1 cellular context compared by ENCODE assay signal in the genomic region with DNA sequence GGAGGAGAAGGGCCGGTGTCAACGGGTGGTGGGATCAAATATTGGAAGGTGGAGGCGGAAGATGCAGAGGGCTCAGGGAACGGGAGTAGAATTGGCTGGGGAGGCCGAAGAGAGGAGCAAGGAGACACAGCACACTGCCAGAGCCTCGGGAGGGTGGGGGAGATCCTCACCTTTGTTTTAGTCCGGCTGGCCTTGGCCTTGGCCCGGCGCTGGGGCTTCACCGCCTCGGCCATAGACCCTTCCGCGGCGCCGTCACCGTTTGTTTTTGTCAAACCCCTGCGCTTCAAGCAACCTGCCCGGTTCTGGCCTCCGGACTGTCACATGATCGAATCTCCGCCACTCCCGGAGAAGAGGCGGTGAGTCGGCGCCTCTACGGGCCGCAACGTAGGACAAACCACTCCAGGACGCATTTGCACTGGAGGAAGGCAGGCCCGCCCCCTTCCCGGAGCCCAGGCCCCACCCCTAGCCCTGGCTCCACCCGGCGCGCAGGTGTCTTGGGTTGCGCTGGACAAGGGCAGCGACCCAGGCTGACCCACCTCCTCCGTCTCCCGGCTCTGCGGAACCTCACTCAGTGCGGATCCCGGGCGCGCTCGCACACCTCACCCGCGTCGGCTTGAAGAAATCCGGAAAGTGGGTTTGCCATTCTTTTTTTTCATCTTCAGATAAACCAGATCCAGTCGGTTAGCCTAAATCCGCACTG.
TF ChIP-seq lines count a peak whose summit lies in the region.

Gene EPG5 (minus strand): TSS at position 323 of the 700 bp plus-strand sequence. CDS start 90 bp downstream, at position 233.

TF ChIP-seq in HepG2, 621 proteins besides CTCF, POLR2A, EP300 and RAD21 (continued from another document and continues in another):
- TF ChIP-seq MXD3 (CRISPR knock-in tag; IDR thresholded peaks at IDR 0.05), result no peak
- no peak; the same call in 1 of the 2 replicates for TF ChIP-seq KDM3A (CRISPR knock-in tag; IDR thresholded peaks at IDR 0.05; ENCODE audit: low read depth)
- no peak for TF ChIP-seq DMTF1 (CRISPR knock-in tag; IDR thresholded peaks at IDR 0.05)
- TF ChIP-seq ZNF17 (CRISPR knock-in tag; IDR thresholded peaks at IDR 0.05), result no peak
- peak; percentile 84 for TF ChIP-seq GABPB1 (CRISPR knock-in tag; IDR thresholded peaks at IDR 0.05)
- TF ChIP-seq NFKBIZ (CRISPR knock-in tag; IDR thresholded peaks at IDR 0.05), result no peak
- TF ChIP-seq ATF1 (CRISPR knock-in tag; IDR thresholded peaks at IDR 0.05), result no peak
- no peak for TF ChIP-seq ZNF180 (CRISPR knock-in tag; IDR thresholded peaks at IDR 0.05; ENCODE audit: borderline replicate concordance, low read depth)
- TF ChIP-seq, protein P1, sequence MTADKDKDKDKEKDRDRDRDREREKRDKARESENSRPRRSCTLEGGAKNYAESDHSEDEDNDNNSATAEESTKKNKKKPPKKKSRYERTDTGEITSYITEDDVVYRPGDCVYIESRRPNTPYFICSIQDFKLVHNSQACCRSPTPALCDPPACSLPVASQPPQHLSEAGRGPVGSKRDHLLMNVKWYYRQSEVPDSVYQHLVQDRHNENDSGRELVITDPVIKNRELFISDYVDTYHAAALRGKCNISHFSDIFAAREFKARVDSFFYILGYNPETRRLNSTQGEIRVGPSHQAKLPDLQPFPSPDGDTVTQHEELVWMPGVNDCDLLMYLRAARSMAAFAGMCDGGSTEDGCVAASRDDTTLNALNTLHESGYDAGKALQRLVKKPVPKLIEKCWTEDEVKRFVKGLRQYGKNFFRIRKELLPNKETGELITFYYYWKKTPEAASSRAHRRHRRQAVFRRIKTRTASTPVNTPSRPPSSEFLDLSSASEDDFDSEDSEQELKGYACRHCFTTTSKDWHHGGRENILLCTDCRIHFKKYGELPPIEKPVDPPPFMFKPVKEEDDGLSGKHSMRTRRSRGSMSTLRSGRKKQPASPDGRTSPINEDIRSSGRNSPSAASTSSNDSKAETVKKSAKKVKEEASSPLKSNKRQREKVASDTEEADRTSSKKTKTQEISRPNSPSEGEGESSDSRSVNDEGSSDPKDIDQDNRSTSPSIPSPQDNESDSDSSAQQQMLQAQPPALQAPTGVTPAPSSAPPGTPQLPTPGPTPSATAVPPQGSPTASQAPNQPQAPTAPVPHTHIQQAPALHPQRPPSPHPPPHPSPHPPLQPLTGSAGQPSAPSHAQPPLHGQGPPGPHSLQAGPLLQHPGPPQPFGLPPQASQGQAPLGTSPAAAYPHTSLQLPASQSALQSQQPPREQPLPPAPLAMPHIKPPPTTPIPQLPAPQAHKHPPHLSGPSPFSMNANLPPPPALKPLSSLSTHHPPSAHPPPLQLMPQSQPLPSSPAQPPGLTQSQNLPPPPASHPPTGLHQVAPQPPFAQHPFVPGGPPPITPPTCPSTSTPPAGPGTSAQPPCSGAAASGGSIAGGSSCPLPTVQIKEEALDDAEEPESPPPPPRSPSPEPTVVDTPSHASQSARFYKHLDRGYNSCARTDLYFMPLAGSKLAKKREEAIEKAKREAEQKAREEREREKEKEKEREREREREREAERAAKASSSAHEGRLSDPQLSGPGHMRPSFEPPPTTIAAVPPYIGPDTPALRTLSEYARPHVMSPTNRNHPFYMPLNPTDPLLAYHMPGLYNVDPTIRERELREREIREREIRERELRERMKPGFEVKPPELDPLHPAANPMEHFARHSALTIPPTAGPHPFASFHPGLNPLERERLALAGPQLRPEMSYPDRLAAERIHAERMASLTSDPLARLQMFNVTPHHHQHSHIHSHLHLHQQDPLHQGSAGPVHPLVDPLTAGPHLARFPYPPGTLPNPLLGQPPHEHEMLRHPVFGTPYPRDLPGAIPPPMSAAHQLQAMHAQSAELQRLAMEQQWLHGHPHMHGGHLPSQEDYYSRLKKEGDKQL (CRISPR knock-in tag; IDR thresholded peaks at IDR 0.05; ENCODE audit: low read depth), result no peak
- no peak for TF ChIP-seq MZF1 (CRISPR knock-in tag; IDR thresholded peaks at IDR 0.05; ENCODE audit: borderline replicate concordance)
- TF ChIP-seq, protein P2, sequence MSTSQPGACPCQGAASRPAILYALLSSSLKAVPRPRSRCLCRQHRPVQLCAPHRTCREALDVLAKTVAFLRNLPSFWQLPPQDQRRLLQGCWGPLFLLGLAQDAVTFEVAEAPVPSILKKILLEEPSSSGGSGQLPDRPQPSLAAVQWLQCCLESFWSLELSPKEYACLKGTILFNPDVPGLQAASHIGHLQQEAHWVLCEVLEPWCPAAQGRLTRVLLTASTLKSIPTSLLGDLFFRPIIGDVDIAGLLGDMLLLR (CRISPR knock-in tag; IDR thresholded peaks at IDR 0.05), result peak; percentile 37; the same call in 1 of the 2 replicates
- no peak for TF ChIP-seq ATF4 (CRISPR knock-in tag; IDR thresholded peaks at IDR 0.05)
- no peak; the same call in 1 of the 2 replicates for TF ChIP-seq BORCS8-MEF2B (CRISPR knock-in tag; IDR thresholded peaks at IDR 0.05)
- no peak for TF ChIP-seq POLR2AphosphoS2 (IDR thresholded peaks at IDR 0.05; ENCODE audit: low read depth, low read length)
- no peak for TF ChIP-seq ZNF44 (CRISPR knock-in tag; IDR thresholded peaks at IDR 0.05)
- no peak for TF ChIP-seq SRSF9 (IDR thresholded peaks at IDR 0.05; ENCODE audit: borderline replicate concordance, insufficient read depth, low read depth, low read length, poor library complexity, severe bottlenecking)
- TF ChIP-seq TEAD2 (CRISPR knock-in tag; IDR thresholded peaks at IDR 0.05), result no peak
- peak; percentile 58 for TF ChIP-seq SRSF1 (optimal IDR thresholded peaks at IDR 0.05; ENCODE audit: low read depth, low read length)
- TF ChIP-seq ZNF589 (CRISPR knock-in tag; conservative IDR thresholded peaks at IDR 0.05), result no peak
- no peak for TF ChIP-seq SOX6 (IDR thresholded peaks at IDR 0.05)
- no peak; the same call in 1 of the 2 replicates for TF ChIP-seq SOX6 (CRISPR knock-in tag; IDR thresholded peaks at IDR 0.05)
- TF ChIP-seq ZNF709 (CRISPR knock-in tag; IDR thresholded peaks at IDR 0.05), result no peak
- TF ChIP-seq ZNF749 (CRISPR knock-in tag; IDR thresholded peaks at IDR 0.05; ENCODE audit: borderline replicate concordance), result no peak
- TF ChIP-seq ZNF12 (CRISPR knock-in tag; IDR thresholded peaks at IDR 0.05), result no peak
- TF ChIP-seq ZNF790 (CRISPR knock-in tag; IDR thresholded peaks at IDR 0.05; ENCODE audit: borderline replicate concordance), result no peak; the same call in 1 of the 2 replicates
- TF ChIP-seq, protein P3, sequence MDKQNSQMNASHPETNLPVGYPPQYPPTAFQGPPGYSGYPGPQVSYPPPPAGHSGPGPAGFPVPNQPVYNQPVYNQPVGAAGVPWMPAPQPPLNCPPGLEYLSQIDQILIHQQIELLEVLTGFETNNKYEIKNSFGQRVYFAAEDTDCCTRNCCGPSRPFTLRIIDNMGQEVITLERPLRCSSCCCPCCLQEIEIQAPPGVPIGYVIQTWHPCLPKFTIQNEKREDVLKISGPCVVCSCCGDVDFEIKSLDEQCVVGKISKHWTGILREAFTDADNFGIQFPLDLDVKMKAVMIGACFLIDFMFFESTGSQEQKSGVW (CRISPR knock-in tag; IDR thresholded peaks at IDR 0.05; ENCODE audit: borderline replicate concordance), result no peak
- no peak for TF ChIP-seq ZFP36 (IDR thresholded peaks at IDR 0.05; ENCODE audit: borderline replicate concordance, low read depth, low read length, partially characterized antibody)
- no peak for TF ChIP-seq SCMH1 (CRISPR knock-in tag; IDR thresholded peaks at IDR 0.05; ENCODE audit: borderline replicate concordance)
- TF ChIP-seq GLMP (CRISPR knock-in tag; IDR thresholded peaks at IDR 0.05; ENCODE audit: borderline replicate concordance), result no peak
- no peak for TF ChIP-seq NCOA2 (CRISPR knock-in tag; IDR thresholded peaks at IDR 0.05)
- TF ChIP-seq MTA1 (CRISPR knock-in tag; IDR thresholded peaks at IDR 0.05; ENCODE audit: borderline replicate concordance), result peak; percentile 61; the same call in 1 of the 2 replicates
- no peak; the same call in 1 of the 2 replicates for TF ChIP-seq ZNF225 (CRISPR knock-in tag; IDR thresholded peaks at IDR 0.05)
- no peak; the same call in 1 of the 2 replicates for TF ChIP-seq CEBPG (CRISPR knock-in tag; IDR thresholded peaks at IDR 0.05)
- no peak for TF ChIP-seq LBX2 (CRISPR knock-in tag; IDR thresholded peaks at IDR 0.05; ENCODE audit: borderline replicate concordance)
- TF ChIP-seq ZNF296 (CRISPR knock-in tag; conservative IDR thresholded peaks at IDR 0.05), result no peak
- TF ChIP-seq, protein P4, sequence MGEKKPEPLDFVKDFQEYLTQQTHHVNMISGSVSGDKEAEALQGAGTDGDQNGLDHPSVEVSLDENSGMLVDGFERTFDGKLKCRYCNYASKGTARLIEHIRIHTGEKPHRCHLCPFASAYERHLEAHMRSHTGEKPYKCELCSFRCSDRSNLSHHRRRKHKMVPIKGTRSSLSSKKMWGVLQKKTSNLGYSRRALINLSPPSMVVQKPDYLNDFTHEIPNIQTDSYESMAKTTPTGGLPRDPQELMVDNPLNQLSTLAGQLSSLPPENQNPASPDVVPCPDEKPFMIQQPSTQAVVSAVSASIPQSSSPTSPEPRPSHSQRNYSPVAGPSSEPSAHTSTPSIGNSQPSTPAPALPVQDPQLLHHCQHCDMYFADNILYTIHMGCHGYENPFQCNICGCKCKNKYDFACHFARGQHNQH (CRISPR knock-in tag; IDR thresholded peaks at IDR 0.05), result peak; percentile 87
- no peak for TF ChIP-seq CBX5 (CRISPR knock-in tag; IDR thresholded peaks at IDR 0.05; ENCODE audit: borderline replicate concordance)
- TF ChIP-seq TEF (CRISPR knock-in tag; IDR thresholded peaks at IDR 0.05), result no peak
- peak; percentile 52; the same call in 1 of the 2 replicates for TF ChIP-seq GMEB1 (CRISPR knock-in tag; IDR thresholded peaks at IDR 0.05; ENCODE audit: borderline replicate concordance)
- TF ChIP-seq HES4 (CRISPR knock-in tag; IDR thresholded peaks at IDR 0.05; ENCODE audit: borderline replicate concordance), result no peak
- TF ChIP-seq ZKSCAN1 (IDR thresholded peaks at IDR 0.05; ENCODE audit: low read length), result no peak
- no peak for TF ChIP-seq STAT5B (CRISPR knock-in tag; IDR thresholded peaks at IDR 0.05)
- TF ChIP-seq SP4 (CRISPR knock-in tag; IDR thresholded peaks at IDR 0.05), result peak; percentile 96
- TF ChIP-seq HOXA7 (CRISPR knock-in tag; IDR thresholded peaks at IDR 0.05), result no peak
- no peak for TF ChIP-seq PHF5A (CRISPR knock-in tag; IDR thresholded peaks at IDR 0.05; ENCODE audit: low read depth, unreplicated experiment)
- TF ChIP-seq TARDBP (CRISPR knock-in tag; IDR thresholded peaks at IDR 0.05), result peak; percentile 84
- peak in 1 of 2 experiments; percentile 62; a peak in 1 of 4 replicates for TF ChIP-seq NR2F1 (CRISPR knock-in tag; IDR thresholded peaks at IDR 0.05)
- no peak for TF ChIP-seq ZNF672 (CRISPR knock-in tag; IDR thresholded peaks at IDR 0.05)
